In genomic region chr1:22826630-22827580, GRCh38 we compare ENCODE assay signal across 13 cellular contexts.
DNase-seq lines count a peak whose midpoint lies in the region; ATAC-seq and TF ChIP-seq lines count a peak whose summit lies in the region.
"Had no signal": no experiment of that assay in that cellular context is flagged by ENCODE, and none has a peak within 500 bp of the region (broad histone marks: within the 10 kb centered on the region; RNA-seq: fewer than 3 reads in every experiment).

No MANE protein-coding gene starts in this region.

- ATAC-seq in Right ventricle myocardium superior (ENCODE audit: poor library complexity), result peak; percentile 88
- ATAC-seq in HG03378 (IDR thresholded peaks at IDR 0.05; ENCODE audit: unreplicated experiment), result no peak

- peak overlapping the region; percentile 9 for H3K9ac ChIP-seq in NT2/D1 (ENCODE audit: insufficient read length, low read depth)

- H3K27me3 Mint-ChIP-seq in Calu3 (ENCODE audit: unreplicated experiment), result no peaks in the 10 kb centered on the region
- peaks cover 21% of the 10 kb centered on the region for H3K27me3 Mint-ChIP-seq in nephron (ENCODE audit: low read depth)
- peaks cover 1 to 3% (median 3%) of the 10 kb centered on the region in 3 donors for H3K27me3 Mint-ChIP-seq in immature natural killer cell (ENCODE audit: low read depth in 3 of 3)

- CTCF ChIA-PET in Calu3 (lab: Charles Lee), result interaction anchor here (0.6 to 0.9 kb wide), 2 partner anchors 8 to 123 kb away, joined by 4 to 7 read pairs; no protein-coding TSS in a partner anchor

- no peak for TF ChIP-seq POLR2A in tibial nerve (IDR thresholded peaks at IDR 0.05)

- H3K4me3 Mint-ChIP-seq in Calu3 (ENCODE audit: low read depth, unreplicated experiment) (peak overlapping the region; percentile 61), nephron (peak overlapping the region in 1 of 3 experiments; percentile 1), immature natural killer cell (no peak overlapping the region)
- H3K4me3 Mint-ChIP-seq: activated naive CD8-positive, alpha-beta T cell had no signal

- H3K4me1 Mint-ChIP-seq in Calu3 (ENCODE audit: low read depth, unreplicated experiment), result peaks cover 71% of the 10 kb centered on the region
- peaks cover 68% of the 10 kb centered on the region for H3K4me1 Mint-ChIP-seq in nephron
- H3K4me1 Mint-ChIP-seq in immature natural killer cell, result no peaks in the 10 kb centered on the region

- no peak overlapping the region for H3K27ac ChIP-seq in tibial nerve

- H3K4me3 ChIP-seq in NT2/D1 (ENCODE audit: insufficient read length, low read depth) (no peak overlapping the region), tibial nerve (no peak overlapping the region)

- H3K36me3 Mint-ChIP-seq in Calu3 (ENCODE audit: insufficient read depth, unreplicated experiment) (peaks cover 7% of the 10 kb centered on the region), nephron (ENCODE audit: low read depth) (no peaks in the 10 kb centered on the region), immature natural killer cell (no peaks in the 10 kb centered on the region)
- H3K36me3 Mint-ChIP-seq: activated naive CD8-positive, alpha-beta T cell had no signal

- no peak for TF ChIP-seq EP300 in tibial nerve (IDR thresholded peaks at IDR 0.05)

- no TSS peak for BruUV-seq in Calu3 (replicated peaks; lab: Mats Ljungman, UMichigan)

- H3K4me1 ChIP-seq in NT2/D1 (ENCODE audit: insufficient read depth, insufficient read length) (peaks cover 9% of the 10 kb centered on the region), tibial nerve (peaks cover 0 to 39% (median 0%) of the 10 kb centered on the region in 4 donors)

- intact Hi-C loops in Calu3 (cut with micrococcal nuclease; ENCODE audit: unreplicated experiment), result no loop called here
- intact Hi-C loops in Right ventricle myocardium superior (cut with DNase I), result no loop called here

- H3K9me3 ChIP-seq in NT2/D1 (ENCODE audit: insufficient read depth, low read length), result no peaks in the 10 kb centered on the region
- no peaks in the 10 kb centered on the region for H3K9me3 ChIP-seq in tibial nerve

- no peaks in the 10 kb centered on the region for H3K27me3 ChIP-seq in NT2/D1 (ENCODE audit: insufficient read depth, insufficient read length)
- H3K27me3 ChIP-seq in tibial nerve, result no peaks in the 10 kb centered on the region

- H3K27ac Mint-ChIP-seq in Calu3 (ENCODE audit: unreplicated experiment) (peak overlapping the region; percentile 96), nephron (peak overlapping the region; percentile 97 to 99 (median 99)), immature natural killer cell (no peak overlapping the region)
- H3K27ac Mint-ChIP-seq: activated naive CD8-positive, alpha-beta T cell had no signal

- WGBS in tibial nerve, 2 donors, result 67 to 78% methylated on average over 15 of the region's 15 CpGs

- H3K9me3 Mint-ChIP-seq in Calu3 (ENCODE audit: low read depth, unreplicated experiment), result no peaks in the 10 kb centered on the region
- H3K9me3 Mint-ChIP-seq in nephron, result no peaks in the 10 kb centered on the region
- peaks cover 0 to 1% (median 0%) of the 10 kb centered on the region in 6 donors for H3K9me3 Mint-ChIP-seq in immature natural killer cell

- TF ChIP-seq CTCF in Calu3 (IDR thresholded peaks at IDR 0.05; ENCODE audit: unreplicated experiment) (no peak), nephron (IDR thresholded peaks at IDR 0.05; ENCODE audit: unreplicated experiment in 3 of 3) (no peak), tibial nerve (IDR thresholded peaks at IDR 0.05) (no peak)

- DNase-seq in Calu3, result peak; percentile 73
- peak; percentile 16 for DNase-seq in NT2/D1 (ENCODE audit: low read depth, low spot score)
- DNase-seq in Right ventricle myocardium superior, result peak; percentile 69
- DNase-seq in inferior parietal cortex (ENCODE audit: extremely low spot score), result no peak
- DNase-seq in immature natural killer cell, result no peak
- DNase-seq in tibial nerve (ENCODE audit: low spot score in 2 of 2), result no peak
- DNase-seq: activated CD4-positive, alpha-beta T cell treated with anti-CD3 and anti-CD28 coated beads for 48 hours; midbrain; NCI-H1436 treated with DMSO at 0.1 percent for 48 hours; SHP77 had no signal

- no peaks in the 10 kb centered on the region for H3K36me3 ChIP-seq in NT2/D1 (ENCODE audit: insufficient read depth, insufficient read length, low read length)
- no peaks in the 10 kb centered on the region for H3K36me3 ChIP-seq in tibial nerve

Comparison
In these comparisons a context has a peak if more than half of its experiments do, and no peak if none do; other contexts are left out.
1. DNase-seq: peak in Calu3 (single experiment), NT2/D1 (single experiment) and Right ventricle myocardium superior (single experiment); none in inferior parietal cortex (single experiment), immature natural killer cell (0 of 3) and tibial nerve (0 of 2).
2. H3K27ac Mint-ChIP-seq: peak in Calu3 (single experiment) and nephron (3 of 3); none in immature natural killer cell (0 of 6).